Comparison of ENCODE assay signal across 2 cellular contexts in genomic region chr14:79342942-79343341, GRCh38.
TF ChIP-seq lines count a peak whose summit lies in the region.

No MANE protein-coding gene starts in this region.

TF ChIP-seq in SK-N-SH, 30 proteins besides CTCF, POLR2A, EP300 and RAD21 (continued from another document):
- TF ChIP-seq CHD2 (IDR thresholded peaks at IDR 0.05; ENCODE audit: low read length, partially characterized antibody) (no peak), RXRA (IDR thresholded peaks at IDR 0.05; ENCODE audit: borderline replicate concordance, low read depth) (no peak), FOXJ3 (CRISPR knock-in tag; IDR thresholded peaks at IDR 0.05) (no peak), POLR2AphosphoS5 (IDR thresholded peaks at IDR 0.05; ENCODE audit: low read depth, low read length) (no peak), USF1 (IDR thresholded peaks at IDR 0.05; ENCODE audit: borderline replicate concordance, low read depth) (no peak), NFIC (IDR thresholded peaks at IDR 0.05; ENCODE audit: borderline replicate concordance) (no peak), FOSL2 (IDR thresholded peaks at IDR 0.05; ENCODE audit: borderline replicate concordance, low read depth) (no peak), JUND (IDR thresholded peaks at IDR 0.05) (no peak), NRF1 (IDR thresholded peaks at IDR 0.05; ENCODE audit: low read depth, low read length) (no peak), MXI1 (IDR thresholded peaks at IDR 0.05; ENCODE audit: low read depth, low read length) (no peak), TEAD4 (IDR thresholded peaks at IDR 0.05; ENCODE audit: borderline replicate concordance, insufficient read depth) (no peak), MAX (IDR thresholded peaks at IDR 0.05; ENCODE audit: low read depth) (no peak), MEF2A (IDR thresholded peaks at IDR 0.05; ENCODE audit: borderline replicate concordance, low read depth) (no peak)

TF ChIP-seq in SK-N-SH treated with all-trans-retinoic acid at 6 μM for 48 hours, 23 proteins besides CTCF, POLR2A, EP300 and RAD21 (continued from another document):
- no peak for TF ChIP-seq ZC3H10 (CRISPR knock-in tag; IDR thresholded peaks at IDR 0.05)
- no peak for TF ChIP-seq BACH2 (CRISPR knock-in tag; IDR thresholded peaks at IDR 0.05; ENCODE audit: borderline replicate concordance)
- no peak for TF ChIP-seq CREB5 (CRISPR knock-in tag; IDR thresholded peaks at IDR 0.05; ENCODE audit: low read depth)
- no peak for TF ChIP-seq ARNTL (CRISPR knock-in tag; IDR thresholded peaks at IDR 0.05; ENCODE audit: borderline replicate concordance, low read depth)
- TF ChIP-seq CSRNP3 (CRISPR knock-in tag; IDR thresholded peaks at IDR 0.05) = no peak
- TF ChIP-seq ZNF8 (CRISPR knock-in tag; IDR thresholded peaks at IDR 0.05) = no peak
- no peak for TF ChIP-seq SNAI2 (CRISPR knock-in tag; IDR thresholded peaks at IDR 0.05)
- no peak for TF ChIP-seq ZNF70 (CRISPR knock-in tag; IDR thresholded peaks at IDR 0.05)
- TF ChIP-seq ISL1 (CRISPR knock-in tag; IDR thresholded peaks at IDR 0.05) = no peak
- no peak for TF ChIP-seq TSHZ2 (CRISPR knock-in tag; IDR thresholded peaks at IDR 0.05)
- no peak for TF ChIP-seq ZNF565 (CRISPR knock-in tag; conservative IDR thresholded peaks at IDR 0.05; ENCODE audit: low read depth)
